Comparison of ENCODE assay signal across 20 cellular contexts in the genomic region with DNA sequence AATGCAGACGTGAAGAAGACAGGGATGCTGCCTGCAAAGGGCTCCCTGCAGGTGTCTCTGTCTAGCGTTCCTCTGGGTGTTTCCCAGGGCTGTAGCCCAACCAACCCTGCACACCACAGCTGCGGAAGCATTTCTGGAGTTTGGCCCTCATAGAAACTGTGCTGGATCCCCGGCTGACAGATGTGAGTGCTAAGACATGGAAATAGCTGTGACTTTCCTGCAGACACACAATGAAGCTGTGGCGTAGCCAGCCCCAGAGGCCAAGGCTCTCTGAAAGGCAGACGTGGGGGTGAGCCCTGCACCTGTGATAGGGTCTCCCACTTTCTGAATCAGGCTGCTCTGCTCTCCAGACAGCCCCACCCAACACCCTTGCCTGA. TPM values are rescaled to one million over a fixed set of nuclear protein-coding genes. Genes with fewer than 3 reads are reported as not detected.
DNase-seq lines count a peak whose midpoint lies in the region; ATAC-seq lines count a peak whose summit lies in the region.
"Had no signal": no experiment of that assay in that cellular context is flagged by ENCODE, and none has a peak within 500 bp of the region (broad histone marks: within the 10 kb centered on the region; RNA-seq: fewer than 3 reads in every experiment).

No MANE protein-coding gene starts in this region.

- H3K27me3 Mint-ChIP-seq in immature natural killer cell (ENCODE audit: low read depth in 3 of 3), result peaks cover 0 to 6% (median 0%) of the 10 kb centered on the region in 3 donors

- intact Hi-C loops in cardiac septum (cut with DNase I) (no loop called here), right cardiac atrium (cut with DNase I) (no loop called here), posterior vena cava (cut with DNase I) (no loop called here)

- no peak overlapping the region for H3K27ac Mint-ChIP-seq in immature natural killer cell
- H3K27ac Mint-ChIP-seq: IgD-negative memory B cell had no signal

- H3K9me3 ChIP-seq in right cardiac atrium (ENCODE audit: control insufficient read depth, low read length), result no peaks in the 10 kb centered on the region

- no peak for ATAC-seq in right cardiac atrium
- ATAC-seq: SK-N-SH treated with all-trans-retinoic acid at 6 μM for 48 hours had no signal

- H3K27me3 ChIP-seq in right cardiac atrium (ENCODE audit: control insufficient read depth, insufficient read depth), result no peaks in the 10 kb centered on the region

- 65% methylated on average over 6 of the region's 6 CpGs for WGBS in right cardiac atrium

- H3K4me1 Mint-ChIP-seq in immature natural killer cell, result no peaks in the 10 kb centered on the region

- H3K27ac ChIP-seq in right cardiac atrium (ENCODE audit: low read length), result no peak overlapping the region
- H3K27ac ChIP-seq: C4-2B, PC-9 had no signal

- H3K4me3 ChIP-seq in right cardiac atrium (ENCODE audit: low read length), result no peak overlapping the region
- H3K4me3 ChIP-seq: PC-9 had no signal

- DNase-seq in cardiac septum (ENCODE audit: low spot score), result peak; percentile 64
- DNase-seq in right cardiac atrium, result no peak
- DNase-seq in islet precursor cell, result peak; percentile 35
- DNase-seq in posterior vena cava (ENCODE audit: low spot score), result peak; percentile 50
- DNase-seq in NCI-H226, result no peak
- DNase-seq in immature natural killer cell, result no peak
- DNase-seq in kidney tubule cell (ENCODE audit: low spot score), result no peak
- DNase-seq: DMS53, EL, GF-D8, MV-4-11, NCI-H1105 treated with DMSO at 0.1 percent for 48 hours, NCI-H2081, NCI-H2171, NCI-H524 treated with DMSO at 0.1 percent for 48 hours, PC-9 had no signal

- no peaks in the 10 kb centered on the region for H3K36me3 Mint-ChIP-seq in immature natural killer cell

- H3K4me3 Mint-ChIP-seq in immature natural killer cell, result no peak overlapping the region
- H3K4me3 Mint-ChIP-seq: IgD-negative memory B cell had no signal

- H3K4me1 ChIP-seq in right cardiac atrium (ENCODE audit: control insufficient read depth, insufficient read depth, low read length), result no peaks in the 10 kb centered on the region

- H3K9me3 Mint-ChIP-seq in immature natural killer cell, result no peaks in the 10 kb centered on the region

RNA-seq across cellular contexts. Expression of gene ADCYAP1R1, which starts 44.8 kb away (rescaled TPM):
- total RNA-seq in cardiac septum (1.4 TPM), right cardiac atrium (1 to 10 TPM; 1.1 to 3.4 (median 1.7) TPM), posterior vena cava (1 to 10 TPM; 1.8 to 4.3 TPM)
- polyA plus RNA-seq in right cardiac atrium (0.84 TPM), immature natural killer cell (not detected)
- total RNA-seq: M059J, PC-9 had no signal
- polyA plus RNA-seq: IgD-negative memory B cell had no signal

Comparison
In these comparisons a context has a peak if more than half of its experiments do, and no peak if none do; other contexts are left out.
1. DNase-seq: peak in cardiac septum (single experiment), islet precursor cell (single experiment) and posterior vena cava (single experiment); none in right cardiac atrium (0 of 3), NCI-H226 (single experiment), immature natural killer cell (0 of 3) and kidney tubule cell (single experiment).